Comparison of ENCODE assay signal across 8 cellular contexts in genomic region chr3:38345879-38346583, GRCh38. TPM values are rescaled to one million over a fixed set of nuclear protein-coding genes. Genes with fewer than 3 reads are reported as not detected.
DNase-seq lines count a peak whose midpoint lies in the region; ATAC-seq and TF ChIP-seq lines count a peak whose summit lies in the region.

No MANE protein-coding gene starts in this region.

- H3K27ac ChIP-seq in PC-3 (ENCODE audit: low read length) (no peak overlapping the region), skeletal muscle tissue (ENCODE audit: low read depth, low read length) (no peak overlapping the region)

- peaks cover 7% of the 10 kb centered on the region; the same call in 1 of the 2 replicates for H4K20me1 ChIP-seq in PC-3 (ENCODE audit: low read length)

- H3K79me2 ChIP-seq in PC-3 (ENCODE audit: low read length): peaks cover 38% of the 10 kb centered on the region

- H2AFZ ChIP-seq in PC-3 (ENCODE audit: low read length): peak overlapping the region; percentile 96

- no peaks in the 10 kb centered on the region for H3K9me2 ChIP-seq in PC-3 (replicated peaks; ENCODE audit: low read length)

- peak; percentile 53 for DNase-seq in activated CD8-positive, alpha-beta memory T cell treated with anti-CD3 and anti-CD28 coated beads for 24 hours
- DNase-seq in activated CD8-positive, alpha-beta memory T cell treated with anti-CD3 and anti-CD28 coated beads, Interleukin-2, amount 50 U/mL, for 4 hours: no peak
- no peak for DNase-seq in PC-3
- DNase-seq in fibroblast of pulmonary artery (ENCODE audit: low read depth): peak; percentile 10
- DNase-seq in COLO668 (lab: John Stamatoyannopoulos, UW; ENCODE audit: unreplicated experiment): no peak
- no peak for DNase-seq in hepatic stellate cell (ENCODE audit: low spot score)
- DNase-seq in activated CD4-positive, CD25-positive, alpha-beta regulatory T cell (lab: John Stamatoyannopoulos, UW): no peak

- ATAC-seq in PC-3: peak; percentile 37

- no peaks in the 10 kb centered on the region for H3K27me3 ChIP-seq in PC-3 (ENCODE audit: low read length)
- no peaks in the 10 kb centered on the region for H3K27me3 ChIP-seq in skeletal muscle tissue (ENCODE audit: control insufficient read depth in 3 of 3, insufficient read depth in 3 of 3, low read length in 3 of 3)

- H3K36me3 ChIP-seq in PC-3 (ENCODE audit: low read depth, low read length) (peaks cover 7% of the 10 kb centered on the region), skeletal muscle tissue (ENCODE audit: control insufficient read depth in 3 of 3, insufficient read depth in 3 of 3, low read length in 3 of 3) (peaks cover 0 to 6% (median 0%) of the 10 kb centered on the region in 3 donors)

- no TSS peak for BruUV-seq in PC-3 (replicated peaks; lab: Mats Ljungman, UMichigan)

- TF ChIP-seq CTCF in PC-3 (conservative IDR thresholded peaks at IDR 0.05; ENCODE audit: low read depth, low read length) (no peak), fibroblast of pulmonary artery (IDR thresholded peaks at IDR 0.05; ENCODE audit: low read length, missing control alignments) (no peak)

- peak overlapping the region; percentile 84 for H3K4me2 ChIP-seq in PC-3 (ENCODE audit: low read length)

- H3K9ac ChIP-seq in PC-3 (ENCODE audit: low read length): peak overlapping the region; percentile 91; the same call in 1 of the 2 replicates
- H3K9ac ChIP-seq in skeletal muscle tissue (ENCODE audit: low read depth in 1 of 3, low read length in 3 of 3): peak overlapping the region in 1 of 3 donors; percentile 82

- POLR2A ChIA-PET in PC-3 (lab: Charles Lee; ENCODE audit: unreplicated experiment): no interaction called here

- no peaks in the 10 kb centered on the region for H3F3A ChIP-seq in PC-3 (ENCODE audit: low read length, unreplicated experiment)

- no peaks in the 10 kb centered on the region for H3K9me3 ChIP-seq in PC-3 (ENCODE audit: low read length)
- no peaks in the 10 kb centered on the region for H3K9me3 ChIP-seq in skeletal muscle tissue (ENCODE audit: control insufficient read depth in 3 of 3, low read length in 3 of 3)

- peak overlapping the region; percentile 82; the same call in 1 of the 2 replicates for H3K4me3 ChIP-seq in PC-3 (ENCODE audit: low read length)
- no peak overlapping the region for H3K4me3 ChIP-seq in fibroblast of pulmonary artery (replicated peaks; ENCODE audit: low read depth, low read length)
- H3K4me3 ChIP-seq in skeletal muscle tissue (ENCODE audit: low read length in 3 of 3): peak overlapping the region; percentile 66 to 89 (median 88)

- intact Hi-C loops in PC-3 (cut with micrococcal nuclease): loop anchor here (2.0 to 10.0 kb wide), 3 partner anchors 133 to 319 kb away; no protein-coding TSS in a partner anchor

- CTCF ChIA-PET in PC-3 (lab: Charles Lee): interaction anchor here (0.8 to 1.4 kb wide), 4 partner anchors 81 to 181 kb away, joined by 3 to 8 read pairs (median 3); partner anchors contain the start of genes OXSR1 and SLC22A13

- H3K4me1 ChIP-seq in PC-3 (ENCODE audit: insufficient read depth, low read length): peaks cover 33% of the 10 kb centered on the region
- H3K4me1 ChIP-seq in skeletal muscle tissue (ENCODE audit: control insufficient read depth in 3 of 3, insufficient read depth in 3 of 3, low read length in 3 of 3): peaks cover 3 to 17% (median 3%) of the 10 kb centered on the region in 3 donors

RNA-seq across cellular contexts. Expression of gene XYLB, which starts 0.6 kb away (rescaled TPM):
- 11.2 and 14.0 TPM in 2 replicates for total RNA-seq in PC-3 (2014; rRNA removed)
- 7.3 TPM for total RNA-seq in skeletal muscle tissue

Comparison
In these comparisons a context has a peak if more than half of its experiments do, and no peak if none do; other contexts are left out.
1. DNase-seq: peak in activated CD8-positive, alpha-beta memory T cell treated with anti-CD3 and anti-CD28 coated beads for 24 hours (single experiment) and fibroblast of pulmonary artery (single experiment); none in activated CD8-positive, alpha-beta memory T cell treated with anti-CD3 and anti-CD28 coated beads, Interleukin-2, amount 50 U/mL, for 4 hours (single experiment), PC-3 (single experiment), COLO668 (single experiment), hepatic stellate cell (single experiment) and activated CD4-positive, CD25-positive, alpha-beta regulatory T cell (0 of 4).